8 cellular contexts compared by ENCODE assay signal in the genomic region with DNA sequence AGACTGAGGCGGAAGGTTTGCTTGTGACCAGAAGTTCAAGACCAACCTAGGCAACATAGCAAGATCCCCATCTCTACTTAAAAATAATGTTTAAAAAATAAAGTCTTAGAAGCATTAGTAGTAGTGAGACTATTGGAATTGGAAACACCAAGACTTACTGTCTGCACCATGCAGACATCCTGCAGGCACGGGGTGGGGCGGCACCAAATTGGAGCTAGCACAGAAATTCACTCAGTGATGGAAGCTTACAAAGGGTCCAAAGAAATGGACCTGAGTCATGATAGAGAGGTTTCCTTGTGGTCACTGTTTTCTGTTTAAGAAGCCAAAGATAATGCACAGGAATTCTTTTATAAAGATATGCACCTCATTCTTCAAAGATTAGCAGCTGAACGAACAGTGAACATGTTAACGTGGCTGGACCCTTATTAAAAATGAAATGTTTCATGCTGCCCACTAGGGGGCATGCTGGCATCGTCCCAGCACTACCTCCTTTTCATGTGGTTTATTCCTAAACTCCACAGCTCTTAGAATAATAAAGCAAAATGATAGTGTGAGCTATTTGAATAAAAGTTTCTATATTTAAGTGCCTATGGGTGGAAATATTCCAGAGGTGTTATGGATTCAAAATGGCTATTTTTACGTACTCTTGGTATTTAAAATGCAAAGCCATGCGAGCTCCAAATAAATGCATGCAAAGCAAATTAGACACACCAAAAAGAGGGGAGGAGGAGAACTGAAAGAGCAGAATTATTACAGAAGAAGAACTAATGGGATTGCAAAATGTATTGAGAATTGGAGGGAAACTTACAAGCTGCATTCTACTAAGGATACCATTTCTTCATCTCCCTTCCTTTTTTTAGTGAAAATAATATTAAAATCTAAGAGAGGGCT. TPM values are rescaled to one million over a fixed set of nuclear protein-coding genes. Genes with fewer than 3 reads are reported as not detected.
DNase-seq lines count a peak whose midpoint lies in the region; ATAC-seq and TF ChIP-seq lines count a peak whose summit lies in the region.

No MANE protein-coding gene starts in this region.

- intact Hi-C loops in activated T-helper 1 cell treated with anti-CD3 and anti-CD28 coated beads, Interleukin-12 subunit alpha, Interleukin-12 subunit beta, Interleukin-2, Interleukin-4 antibody, amounts not matched to agents 30 ng/mL and 10 ng/mL and 1 ng/mL, durations not matched to agents 14 hours and 24 hours and 36 hours (cut with micrococcal nuclease), result loop anchor here (1.0 kb wide), 4 partner anchors 11 to 391 kb away; no protein-coding TSS in a partner anchor

- peak; percentile 50 for DNase-seq in Daoy (ENCODE audit: low read depth)
- peak; percentile 32 for DNase-seq in NOMO-1 treated with DMSO at 0.1 percent for 48 hours (lab: John Stamatoyannopoulos, UW; ENCODE audit: unreplicated experiment)
- no peak for DNase-seq in activated T-helper 1 cell treated with anti-CD3 and anti-CD28 coated beads, Interleukin-12 subunit alpha, Interleukin-12 subunit beta, Interleukin-2, Interleukin-4 antibody, amounts not matched to agents 30 ng/mL and 10 ng/mL and 1 ng/mL, durations not matched to agents 14 hours and 24 hours and 36 hours (ENCODE audit: low spot score)
- peak; percentile 71 for DNase-seq in fibroblast of villous mesenchyme (ENCODE audit: low read depth)

- no peaks in the 10 kb centered on the region for H3K9me3 Mint-ChIP-seq in activated T-helper 1 cell treated with anti-CD3 and anti-CD28 coated beads, Interleukin-12 subunit alpha, Interleukin-12 subunit beta, Interleukin-2, Interleukin-4 antibody, amounts not matched to agents 30 ng/mL and 10 ng/mL and 1 ng/mL, durations not matched to agents 14 hours and 24 hours and 36 hours

- TF ChIP-seq CTCF in HEK293 (tag by site-specific recombination; IDR thresholded peaks at IDR 0.05) (no peak), fibroblast of villous mesenchyme (IDR thresholded peaks at IDR 0.05; ENCODE audit: insufficient read depth, low read depth, low read length) (peak; percentile 78), neutrophil (IDR thresholded peaks at IDR 0.05) (peak; percentile 72)

- H3K36me3 ChIP-seq in HEK293 (ENCODE audit: control insufficient read depth in 2 of 2, insufficient read depth in 1 of 2, low read length in 2 of 2) (peaks cover 51 to 77% of the 10 kb centered on the region in 2 experiments), neutrophil (peaks cover 22% of the 10 kb centered on the region)

- no peak overlapping the region for H3K27ac ChIP-seq in HEK293 (ENCODE audit: extremely low read depth, low read depth, low read length)
- H3K27ac ChIP-seq in neutrophil, result no peak overlapping the region

- CTCF ChIA-PET in HEK293 (lab: Yijun Ruan, JAX), result interaction anchor here (0.5 to 3.3 kb wide), 48 partner anchors 9 to 1515 kb away, joined by 3 to 99 read pairs (median 4); a partner anchor contains a TSS

- H3K9me3 ChIP-seq in HEK293 (ENCODE audit: control insufficient read depth, insufficient read depth, low read depth, low read length) (no peaks in the 10 kb centered on the region), neutrophil (no peaks in the 10 kb centered on the region)

- H3K27me3 ChIP-seq in neutrophil, result no peaks in the 10 kb centered on the region

- H3K4me1 ChIP-seq in HEK293 (ENCODE audit: control insufficient read depth, insufficient read depth, low read length) (no peaks in the 10 kb centered on the region), neutrophil (ENCODE audit: control insufficient read depth in 1 of 2, insufficient read depth in 1 of 2, low read depth in 1 of 2, low read length in 1 of 2) (peaks cover 0 to 3% of the 10 kb centered on the region in 2 experiments)

- peak overlapping the region; percentile 42 for H3K27ac Mint-ChIP-seq in activated T-helper 1 cell treated with anti-CD3 and anti-CD28 coated beads, Interleukin-12 subunit alpha, Interleukin-12 subunit beta, Interleukin-2, Interleukin-4 antibody, amounts not matched to agents 30 ng/mL and 10 ng/mL and 1 ng/mL, durations not matched to agents 14 hours and 24 hours and 36 hours

- H3K36me3 Mint-ChIP-seq in activated T-helper 1 cell treated with anti-CD3 and anti-CD28 coated beads, Interleukin-12 subunit alpha, Interleukin-12 subunit beta, Interleukin-2, Interleukin-4 antibody, amounts not matched to agents 30 ng/mL and 10 ng/mL and 1 ng/mL, durations not matched to agents 14 hours and 24 hours and 36 hours (ENCODE audit: low read depth), result peaks cover 42% of the 10 kb centered on the region

- H3K27me3 Mint-ChIP-seq in activated T-helper 1 cell treated with anti-CD3 and anti-CD28 coated beads, Interleukin-12 subunit alpha, Interleukin-12 subunit beta, Interleukin-2, Interleukin-4 antibody, amounts not matched to agents 30 ng/mL and 10 ng/mL and 1 ng/mL, durations not matched to agents 14 hours and 24 hours and 36 hours (ENCODE audit: insufficient read depth), result no peaks in the 10 kb centered on the region

- ATAC-seq in HG03159 (IDR thresholded peaks at IDR 0.05; ENCODE audit: unreplicated experiment) (no peak), HG03442 (IDR thresholded peaks at IDR 0.05; ENCODE audit: unreplicated experiment) (no peak)

- H3K4me1 Mint-ChIP-seq in activated T-helper 1 cell treated with anti-CD3 and anti-CD28 coated beads, Interleukin-12 subunit alpha, Interleukin-12 subunit beta, Interleukin-2, Interleukin-4 antibody, amounts not matched to agents 30 ng/mL and 10 ng/mL and 1 ng/mL, durations not matched to agents 14 hours and 24 hours and 36 hours (ENCODE audit: low read depth), result peaks cover 15% of the 10 kb centered on the region

- POLR2A ChIA-PET in HEK293 (lab: Yijun Ruan, JAX), result interaction anchor here (0.7 kb wide), 1 partner anchor 156 kb away, joined by 3 read pairs; no protein-coding TSS in a partner anchor

- no peak overlapping the region for H3K4me3 Mint-ChIP-seq in activated T-helper 1 cell treated with anti-CD3 and anti-CD28 coated beads, Interleukin-12 subunit alpha, Interleukin-12 subunit beta, Interleukin-2, Interleukin-4 antibody, amounts not matched to agents 30 ng/mL and 10 ng/mL and 1 ng/mL, durations not matched to agents 14 hours and 24 hours and 36 hours

- H3K4me3 ChIP-seq in HEK293 (ENCODE audit: low read depth, low read length) (no peak overlapping the region), fibroblast of villous mesenchyme (ENCODE audit: low read depth, low read length) (no peak overlapping the region), neutrophil (ENCODE audit: low read depth in 1 of 2, low read length in 1 of 2) (no peak overlapping the region)

TF ChIP-seq in HEK293, 187 proteins besides CTCF, POLR2A, EP300 and RAD21:
- TF ChIP-seq ZNF366 (tag by site-specific recombination; conservative IDR thresholded peaks at IDR 0.05), result peak; percentile 55
- TF ChIP-seq ZNF660 (tag by site-specific recombination; IDR thresholded peaks at IDR 0.05), result 0 out of 2 replicates have a peak, but pooled peaks have one; percentile 15
- peak; percentile 80 for TF ChIP-seq ZNF654 (tag by site-specific recombination; IDR thresholded peaks at IDR 0.05; ENCODE audit: low read depth)
- TF ChIP-seq, protein P1, sequence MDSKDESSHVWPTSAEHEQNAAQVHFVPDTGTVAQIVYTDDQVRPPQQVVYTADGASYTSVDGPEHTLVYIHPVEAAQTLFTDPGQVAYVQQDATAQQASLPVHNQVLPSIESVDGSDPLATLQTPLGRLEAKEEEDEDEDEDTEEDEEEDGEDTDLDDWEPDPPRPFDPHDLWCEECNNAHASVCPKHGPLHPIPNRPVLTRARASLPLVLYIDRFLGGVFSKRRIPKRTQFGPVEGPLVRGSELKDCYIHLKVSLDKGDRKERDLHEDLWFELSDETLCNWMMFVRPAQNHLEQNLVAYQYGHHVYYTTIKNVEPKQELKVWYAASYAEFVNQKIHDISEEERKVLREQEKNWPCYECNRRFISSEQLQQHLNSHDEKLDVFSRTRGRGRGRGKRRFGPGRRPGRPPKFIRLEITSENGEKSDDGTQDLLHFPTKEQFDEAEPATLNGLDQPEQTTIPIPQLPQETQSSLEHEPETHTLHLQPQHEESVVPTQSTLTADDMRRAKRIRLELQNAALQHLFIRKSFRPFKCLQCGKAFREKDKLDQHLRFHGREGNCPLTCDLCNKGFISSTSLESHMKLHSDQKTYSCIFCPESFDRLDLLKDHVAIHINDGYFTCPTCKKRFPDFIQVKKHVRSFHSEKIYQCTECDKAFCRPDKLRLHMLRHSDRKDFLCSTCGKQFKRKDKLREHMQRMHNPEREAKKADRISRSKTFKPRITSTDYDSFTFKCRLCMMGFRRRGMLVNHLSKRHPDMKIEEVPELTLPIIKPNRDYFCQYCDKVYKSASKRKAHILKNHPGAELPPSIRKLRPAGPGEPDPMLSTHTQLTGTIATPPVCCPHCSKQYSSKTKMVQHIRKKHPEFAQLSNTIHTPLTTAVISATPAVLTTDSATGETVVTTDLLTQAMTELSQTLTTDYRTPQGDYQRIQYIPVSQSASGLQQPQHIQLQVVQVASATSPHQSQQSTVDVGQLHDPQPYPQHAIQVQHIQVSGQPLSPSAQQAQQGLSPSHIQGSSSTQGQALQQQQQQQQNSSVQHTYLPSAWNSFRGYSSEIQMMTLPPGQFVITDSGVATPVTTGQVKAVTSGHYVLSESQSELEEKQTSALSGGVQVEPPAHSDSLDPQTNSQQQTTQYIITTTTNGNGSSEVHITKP (tag by site-specific recombination; IDR thresholded peaks at IDR 0.05), result peak; percentile 77
- no peak for TF ChIP-seq GLIS1 (tag by site-specific recombination; IDR thresholded peaks at IDR 0.05)
- TF ChIP-seq ZNF311 (tag by site-specific recombination; IDR thresholded peaks at IDR 0.05; ENCODE audit: borderline replicate concordance), result no peak
TF ChIP-seq in HEK293: peak in this region for 4.

RNA-seq across cellular contexts. Expression of a gene that starts 28.6 kb away (rescaled TPM):
- 31.8 and 35.5 TPM in 2 replicates for total RNA-seq in Daoy (2014; rRNA removed; shearing (Covaris generic))
- 39.3 and 43.1 TPM in 2 replicates for total RNA-seq in activated T-helper 1 cell treated with anti-CD3 and anti-CD28 coated beads, Interleukin-12 subunit alpha, Interleukin-12 subunit beta, Interleukin-2, Interleukin-4 antibody, amounts not matched to agents 30 ng/mL and 10 ng/mL and 1 ng/mL, durations not matched to agents 14 hours and 24 hours and 36 hours
- total RNA-seq in fibroblast of villous mesenchyme, result 4.2 and 6.0 TPM in 2 replicates
